Comparison of ENCODE assay signal across 25 cellular contexts in genomic region chr2:10345813-10346212, GRCh38. TPM values are rescaled to one million over a fixed set of nuclear protein-coding genes. Genes with fewer than 3 reads are reported as not detected.
A peak's percentile ranks its signal among the peaks of the same experiment; 100 is the strongest.
DNase-seq lines count a peak whose midpoint lies in the region; ATAC-seq, FAIRE-seq and TF ChIP-seq lines count a peak whose summit lies in the region.
"Had no signal": no experiment of that assay in that cellular context is flagged by ENCODE, and none has a peak within 500 bp of the region (broad histone marks: within the 10 kb centered on the region; RNA-seq: fewer than 3 reads in every experiment).

No MANE protein-coding gene starts in this region.

- CTCF ChIA-PET in A549 (lab: Yijun Ruan, JAX): no interaction called here
- CTCF ChIA-PET in CD4-positive, alpha-beta memory T cell (lab: Charles Lee; ENCODE audit: partially characterized antibody): no interaction called here

- no peaks in the 10 kb centered on the region for H3K9me3 ChIP-seq in A549
- H3K9me3 ChIP-seq in CD4-positive, alpha-beta memory T cell (ENCODE audit: control insufficient read depth in 1 of 2, low read length in 2 of 2): no peaks in the 10 kb centered on the region
- H3K9me3 ChIP-seq in mucosa of descending colon: no peaks in the 10 kb centered on the region
- H3K9me3 ChIP-seq: ovary, transverse colon had no signal

- H3K4me1 Mint-ChIP-seq in CD4-positive, alpha-beta memory T cell: peaks cover 45 to 79% (median 62%) of the 10 kb centered on the region in 4 donors
- peaks cover 56% of the 10 kb centered on the region for H3K4me1 Mint-ChIP-seq in brain

- H3K36me3 ChIP-seq in CD4-positive, alpha-beta memory T cell (ENCODE audit: insufficient read depth, low read length): no peaks in the 10 kb centered on the region
- no peaks in the 10 kb centered on the region for H3K36me3 ChIP-seq in mucosa of descending colon (ENCODE audit: low read depth)
- H3K36me3 ChIP-seq: ovary, transverse colon had no signal

- TF ChIP-seq POLR2A in A549 (IDR thresholded peaks at IDR 0.05; ENCODE audit: low read length): no peak

- H3K4me1 ChIP-seq in A549 (peaks cover 69% of the 10 kb centered on the region), mucosa of descending colon (ENCODE audit: low read depth) (peaks cover 6% of the 10 kb centered on the region)
- H3K4me1 ChIP-seq in CD4-positive, alpha-beta memory T cell (ENCODE audit: insufficient read depth, low read length): peaks cover 49% of the 10 kb centered on the region

- no peaks in the 10 kb centered on the region for H3K9me3 Mint-ChIP-seq in CD4-positive, alpha-beta memory T cell
- H3K9me3 Mint-ChIP-seq in brain: no peaks in the 10 kb centered on the region
- H3K9me3 Mint-ChIP-seq: activated CD4-positive, alpha-beta memory T cell treated with anti-CD3 and anti-CD28 coated beads for 36 hours had no signal

- POLR2A ChIA-PET in A549 (lab: Yijun Ruan, JAX): no interaction called here
- POLR2A ChIA-PET in CD4-positive, alpha-beta memory T cell (lab: Charles Lee; ENCODE audit: partially characterized antibody): no interaction called here

- no peak for TF ChIP-seq EP300 in A549 (IDR thresholded peaks at IDR 0.05)

- ATAC-seq in A549 (no peak), mucosa of descending colon (peak; percentile 55), HG03108 (IDR thresholded peaks at IDR 0.05; ENCODE audit: unreplicated experiment) (no peak)
- ATAC-seq: HCT116, K562 had no signal

- no peak for FAIRE-seq in A549 (lab: Jason Lieb, UNC)
- FAIRE-seq: GM12892, K562 had no signal

- TF ChIP-seq CTCF in A549 (IDR thresholded peaks at IDR 0.05): no peak
- TF ChIP-seq CTCF in brain (conservative IDR thresholded peaks at IDR 0.05): no peak
- no peak for TF ChIP-seq CTCF in mucosa of descending colon (IDR thresholded peaks at IDR 0.05)

- H3K27me3 Mint-ChIP-seq in CD4-positive, alpha-beta memory T cell: no peaks in the 10 kb centered on the region
- no peaks in the 10 kb centered on the region for H3K27me3 Mint-ChIP-seq in brain
- H3K27me3 Mint-ChIP-seq: activated CD4-positive, alpha-beta memory T cell treated with anti-CD3 and anti-CD28 coated beads for 36 hours had no signal

- TF ChIP-seq RAD21 in A549 (conservative IDR thresholded peaks at IDR 0.05 in 1 of 2, IDR thresholded peaks at IDR 0.05 in 1 of 2): no peak

- H3K4me3 ChIP-seq in A549 (no peak overlapping the region), mucosa of descending colon (no peak overlapping the region)
- H3K4me3 ChIP-seq in CD4-positive, alpha-beta memory T cell (ENCODE audit: low read length in 2 of 2): no peak overlapping the region
- H3K4me3 ChIP-seq: K562, lung, ovary, transverse colon had no signal

- no peak for DNase-seq in A549 (ENCODE audit: low read depth in 1 of 2, low spot score in 1 of 2)
- DNase-seq in CD4-positive, alpha-beta memory T cell: no peak
- no peak for DNase-seq in mucosa of descending colon
- DNase-seq in T1000 (lab: John Stamatoyannopoulos, UW): no peak
- DNase-seq in mesenteric fat pad (ENCODE audit: low spot score): no peak
- no peak for DNase-seq in SHP77 treated with DMSO at 0.1 percent for 48 hours (lab: John Stamatoyannopoulos, UW)
- DNase-seq: activated CD4-positive, alpha-beta memory T cell treated with anti-CD3 and anti-CD28 coated beads for 36 hours; activated CD4-positive, CD25-positive, alpha-beta regulatory T cell; activated naive CD4-positive, alpha-beta T cell; anterior cingulate cortex; central memory CD4-positive, alpha-beta T cell; DND-41; islet precursor cell; NCI-H1436 treated with DMSO at 0.1 percent for 48 hours; NCI-H524; ovary; stimulated activated CD4-positive, alpha-beta T cell treated with anti-CD3 and anti-CD28 coated beads, Interleukin-4, amount 100 ng/mL, for 4 hours; T-helper 9 cell; transverse colon had no signal

- H3K27me3 ChIP-seq in CD4-positive, alpha-beta memory T cell (ENCODE audit: insufficient read depth, low read length): no peaks in the 10 kb centered on the region
- H3K27me3 ChIP-seq: ovary, transverse colon had no signal

- peak overlapping the region; percentile 57 to 64; a peak in 3 of 6 replicates for H3K27ac ChIP-seq in A549
- no peak overlapping the region for H3K27ac ChIP-seq in CD4-positive, alpha-beta memory T cell (ENCODE audit: low read depth, low read length)
- H3K27ac ChIP-seq: ovary, transverse colon had no signal

- WGBS in A549 (ENCODE audit: missing lambda C conversion rate): 62% methylated on average over 3 of the region's 3 CpGs

- peak overlapping the region in 1 of 8 donors; percentile 28 for H3K4me3 Mint-ChIP-seq in CD4-positive, alpha-beta memory T cell
- H3K4me3 Mint-ChIP-seq in brain: no peak overlapping the region
- H3K4me3 Mint-ChIP-seq: activated CD4-positive, alpha-beta memory T cell treated with anti-CD3 and anti-CD28 coated beads for 36 hours had no signal

- intact Hi-C loops in CD4-positive, alpha-beta memory T cell (cut with micrococcal nuclease): no loop called here
- intact Hi-C loops in mucosa of descending colon (cut with DNase I, micrococcal nuclease): no loop called here

- peak overlapping the region in 5 of 7 donors; percentile 11 to 79 (median 64) for H3K27ac Mint-ChIP-seq in CD4-positive, alpha-beta memory T cell
- peak overlapping the region in 3 of 5 experiments; percentile 12 to 72 (median 38) for H3K27ac Mint-ChIP-seq in brain
- H3K27ac Mint-ChIP-seq: activated CD4-positive, alpha-beta memory T cell treated with anti-CD3 and anti-CD28 coated beads for 36 hours had no signal

- H3K4me2 ChIP-seq in A549: peak overlapping the region; percentile 56; the same call in 2 of the 3 replicates

- peaks cover 3 to 4% of the 10 kb centered on the region in 2 donors for H3K36me3 Mint-ChIP-seq in CD4-positive, alpha-beta memory T cell
- no peaks in the 10 kb centered on the region for H3K36me3 Mint-ChIP-seq in brain
- H3K36me3 Mint-ChIP-seq: activated CD4-positive, alpha-beta memory T cell treated with anti-CD3 and anti-CD28 coated beads for 36 hours had no signal

TF ChIP-seq in A549, 52 proteins besides CTCF, POLR2A, EP300 and RAD21:
- no peak for TF ChIP-seq MAFK (IDR thresholded peaks at IDR 0.05; ENCODE audit: partially characterized antibody)
- no peak for TF ChIP-seq ZC3H11A (IDR thresholded peaks at IDR 0.05)
- no peak for TF ChIP-seq SREBF2 (IDR thresholded peaks at IDR 0.05)
- TF ChIP-seq, protein P1, sequence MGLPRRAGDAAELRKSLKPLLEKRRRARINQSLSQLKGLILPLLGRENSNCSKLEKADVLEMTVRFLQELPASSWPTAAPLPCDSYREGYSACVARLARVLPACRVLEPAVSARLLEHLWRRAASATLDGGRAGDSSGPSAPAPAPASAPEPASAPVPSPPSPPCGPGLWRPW (IDR thresholded peaks at IDR 0.05): no peak
- no peak for TF ChIP-seq HOXA7 (CRISPR knock-in tag; IDR thresholded peaks at IDR 0.05)
- no peak for TF ChIP-seq KDM1A (IDR thresholded peaks at IDR 0.05; ENCODE audit: low read depth)
- no peak for TF ChIP-seq POLR2AphosphoS2 (conservative IDR thresholded peaks at IDR 0.05; ENCODE audit: low read length)
- TF ChIP-seq RNF2 (IDR thresholded peaks at IDR 0.05; ENCODE audit: borderline replicate concordance, low read depth): no peak
- no peak for TF ChIP-seq JUN (IDR thresholded peaks at IDR 0.05)
- no peak for TF ChIP-seq HDAC2 (IDR thresholded peaks at IDR 0.05)
- TF ChIP-seq EHF (CRISPR knock-in tag; IDR thresholded peaks at IDR 0.05): no peak
- TF ChIP-seq GATA3 (IDR thresholded peaks at IDR 0.05; ENCODE audit: borderline replicate concordance): no peak
- TF ChIP-seq PBX3 (IDR thresholded peaks at IDR 0.05): no peak
- TF ChIP-seq MYC (IDR thresholded peaks at IDR 0.05; ENCODE audit: borderline replicate concordance, low read length): no peak
- TF ChIP-seq RCOR1 (IDR thresholded peaks at IDR 0.05; ENCODE audit: low read depth, low read length): no peak
- no peak for TF ChIP-seq SMC3 (IDR thresholded peaks at IDR 0.05)
- no peak for TF ChIP-seq ZSCAN20 (CRISPR knock-in tag; IDR thresholded peaks at IDR 0.05)
- no peak for TF ChIP-seq ZNF302 (CRISPR knock-in tag; IDR thresholded peaks at IDR 0.05)
- no peak for TF ChIP-seq HOXB5 (CRISPR knock-in tag; IDR thresholded peaks at IDR 0.05)

RNA-seq across cellular contexts. Expression of gene HPCAL1, which starts 43.1 kb away (rescaled TPM):
- polyA plus RNA-seq in A549 (2011; rRNA removed): 37.8 and 44.4 TPM in 2 replicates
- 146 and 175 TPM in 2 replicates for polyA plus RNA-seq in A549 (2012; cell fraction: cytosol; rRNA removed)
- polyA plus RNA-seq in A549 (2012; cell fraction: nucleus; rRNA removed): 151 and 164 TPM in 2 replicates
- polyA plus RNA-seq in A549 (2017; fragmentation: RNase III; extraction: RNeasy Plus Mini Kit Qiagen cat#74134 plus additional on column Dnase treatment): 66.4 to 78.8 TPM (median 66.9 TPM) in 3 replicates
- 26.0 and 43.0 TPM in 2 replicates for polyA minus RNA-seq in A549 (2011; rRNA and poly(A)+ RNA removed)
- 10 to 100 TPM; 77.1 to 80.7 TPM for total RNA-seq in CD4-positive, alpha-beta memory T cell
- polyA plus RNA-seq in CD4-positive, alpha-beta memory T cell: 100 to 1,000 TPM; 100 to 114 TPM
- polyA plus RNA-seq in brain (ENCODE audit: insufficient read depth, low read depth, low replicate concordance): 85.6 TPM
- total RNA-seq in mucosa of descending colon: 10 to 100 TPM; 42.0 to 98.1 (median 47.7) TPM
- 45.3 TPM for total RNA-seq in mesenteric fat pad
